Comparison of ENCODE assay signal across 19 cellular contexts in genomic region chr10:46024948-46025347, GRCh38. TPM values are rescaled to one million over a fixed set of nuclear protein-coding genes. Genes with fewer than 3 reads are reported as not detected.
DNase-seq lines count a peak whose midpoint lies in the region; ATAC-seq lines count a peak whose summit lies in the region.
"Had no signal": no experiment of that assay in that cellular context is flagged by ENCODE, and none has a peak within 500 bp of the region (broad histone marks: within the 10 kb centered on the region; RNA-seq: fewer than 3 reads in every experiment).

No MANE protein-coding gene starts in this region.

- peak overlapping the region; percentile 8 for H3K27ac ChIP-seq in mesenchymal stem cell (ENCODE audit: low read length, poor library complexity, severe bottlenecking)

- no peak overlapping the region for H3K14ac ChIP-seq in mesenchymal stem cell (ENCODE audit: low read length in 2 of 2)

- no peak for DNase-seq in activated naive CD4-positive, alpha-beta T cell treated with anti-CD3 and anti-CD28 coated beads, Interleukin-2, amount 50 U/mL, for 72 hours (ENCODE audit: low spot score in 2 of 2)
- peak; percentile 21 for DNase-seq in adipocyte (ENCODE audit: low read depth)
- peak; percentile 44 for DNase-seq in mesenchymal stem cell
- no peak for DNase-seq in stimulated activated effector memory CD8-positive, alpha-beta T cell treated with anti-CD3 and anti-CD28 coated beads, Interleukin-12 subunit alpha, Interleukin-12 subunit beta, amount 100 ng/mL, for 72 hours (ENCODE audit: low spot score in 2 of 2)
- no peak for DNase-seq in H4 (ENCODE audit: low spot score)
- DNase-seq in AML-193 (lab: John Stamatoyannopoulos, UW) = no peak
- DNase-seq: activated naive CD4-positive, alpha-beta T cell treated with Interleukin-2 at 50 U/mL for 16 hours; Caco-2; KBM-7; NCI-H1417 treated with DMSO at 0.1 percent for 48 hours; NCI-H345; SW 1271; upper lobe of left lung had no signal

- H2AK5ac ChIP-seq in mesenchymal stem cell (ENCODE audit: low read length, severe bottlenecking) = peak overlapping the region; percentile 51

- no peak overlapping the region for H2AFZ ChIP-seq in mesenchymal stem cell (ENCODE audit: low read depth, low read length)

- no peak overlapping the region for H2BK120ac ChIP-seq in mesenchymal stem cell (ENCODE audit: low read depth, low read length)

- no peaks in the 10 kb centered on the region for H3K36me3 Mint-ChIP-seq in activated naive CD4-positive, alpha-beta T cell treated with anti-CD3 and anti-CD28 coated beads, Interleukin-2, amount 50 U/mL, for 24 hours
- peaks cover 4 to 6% of the 10 kb centered on the region in 2 donors for H3K36me3 Mint-ChIP-seq in activated naive CD4-positive, alpha-beta T cell treated with anti-CD3 and anti-CD28 coated beads, Interleukin-2, amount 50 U/mL, for 72 hours
- peaks cover 42% of the 10 kb centered on the region for H3K36me3 Mint-ChIP-seq in stimulated activated effector memory CD8-positive, alpha-beta T cell treated with anti-CD3 and anti-CD28 coated beads, Interleukin-12 subunit alpha, Interleukin-12 subunit beta, amount 100 ng/mL, for 72 hours

- no peak overlapping the region for H2BK5ac ChIP-seq in mesenchymal stem cell (ENCODE audit: low read depth, low read length, poor library complexity, severe bottlenecking)

- H3K23ac ChIP-seq in mesenchymal stem cell (ENCODE audit: low read length in 2 of 2) = no peak overlapping the region

- H3K4me3 ChIP-seq in adipocyte (ENCODE audit: low read length) = peak overlapping the region; percentile 85
- no peak overlapping the region for H3K4me3 ChIP-seq in mesenchymal stem cell (ENCODE audit: insufficient read depth in 1 of 2, low read depth in 1 of 2, low read length in 2 of 2)
- H3K4me3 ChIP-seq: upper lobe of left lung had no signal

- H3K36me3 ChIP-seq in adipocyte (ENCODE audit: control insufficient read depth, insufficient read depth, low read length, severe bottlenecking) (peaks cover 3% of the 10 kb centered on the region), mesenchymal stem cell (ENCODE audit: control insufficient read depth in 1 of 2, insufficient read depth in 2 of 2, low read depth in 1 of 2, low read length in 2 of 2) (peaks cover 0 to 4% of the 10 kb centered on the region in 2 experiments)
- H3K36me3 ChIP-seq: upper lobe of left lung had no signal

- H3K79me1 ChIP-seq in mesenchymal stem cell (replicated peaks; ENCODE audit: low read length, poor library complexity, severe bottlenecking) = no peaks in the 10 kb centered on the region

- no peak overlapping the region for H3K4ac ChIP-seq in mesenchymal stem cell (ENCODE audit: low read depth in 1 of 2, low read length in 2 of 2)

- peak overlapping the region; percentile 66 for H3K27ac Mint-ChIP-seq in activated naive CD4-positive, alpha-beta T cell treated with anti-CD3 and anti-CD28 coated beads, Interleukin-2, amount 50 U/mL, for 24 hours
- no peak overlapping the region for H3K27ac Mint-ChIP-seq in activated naive CD4-positive, alpha-beta T cell treated with anti-CD3 and anti-CD28 coated beads, Interleukin-2, amount 50 U/mL, for 72 hours
- H3K27ac Mint-ChIP-seq in stimulated activated effector memory CD8-positive, alpha-beta T cell treated with anti-CD3 and anti-CD28 coated beads, Interleukin-12 subunit alpha, Interleukin-12 subunit beta, amount 100 ng/mL, for 72 hours = peak overlapping the region; percentile 39

- peak overlapping the region; percentile 56 for H3K4me3 Mint-ChIP-seq in activated naive CD4-positive, alpha-beta T cell treated with anti-CD3 and anti-CD28 coated beads, Interleukin-2, amount 50 U/mL, for 24 hours
- H3K4me3 Mint-ChIP-seq in stimulated activated effector memory CD8-positive, alpha-beta T cell treated with anti-CD3 and anti-CD28 coated beads, Interleukin-12 subunit alpha, Interleukin-12 subunit beta, amount 100 ng/mL, for 72 hours = no peak overlapping the region

- peaks cover 89% of the 10 kb centered on the region for H3K4me1 Mint-ChIP-seq in activated naive CD4-positive, alpha-beta T cell treated with anti-CD3 and anti-CD28 coated beads, Interleukin-2, amount 50 U/mL, for 24 hours
- H3K4me1 Mint-ChIP-seq in stimulated activated effector memory CD8-positive, alpha-beta T cell treated with anti-CD3 and anti-CD28 coated beads, Interleukin-12 subunit alpha, Interleukin-12 subunit beta, amount 100 ng/mL, for 72 hours = peaks cover 73% of the 10 kb centered on the region

- no peak overlapping the region for H3K18ac ChIP-seq in mesenchymal stem cell (ENCODE audit: low read depth in 1 of 2, low read length in 2 of 2)

- no peak overlapping the region for H4K91ac ChIP-seq in mesenchymal stem cell (ENCODE audit: low read length)

- H2BK15ac ChIP-seq in mesenchymal stem cell (ENCODE audit: low read depth, poor library complexity, severe bottlenecking) = no peak overlapping the region

- H2BK12ac ChIP-seq in mesenchymal stem cell (ENCODE audit: low read length in 2 of 2) = no peak overlapping the region

- no peaks in the 10 kb centered on the region for H3K27me3 Mint-ChIP-seq in activated naive CD4-positive, alpha-beta T cell treated with anti-CD3 and anti-CD28 coated beads, Interleukin-2, amount 50 U/mL, for 24 hours

- no peaks in the 10 kb centered on the region for H3K9me3 ChIP-seq in adipocyte (ENCODE audit: control insufficient read depth, low read length)
- H3K9me3 ChIP-seq in mesenchymal stem cell (ENCODE audit: control insufficient read depth, low read length) = no peaks in the 10 kb centered on the region
- H3K9me3 ChIP-seq: Caco-2, upper lobe of left lung had no signal

- H4K8ac ChIP-seq in mesenchymal stem cell (ENCODE audit: low read length) = no peak overlapping the region

- H3K9me3 Mint-ChIP-seq in activated naive CD4-positive, alpha-beta T cell treated with anti-CD3 and anti-CD28 coated beads, Interleukin-2, amount 50 U/mL, for 24 hours = no peaks in the 10 kb centered on the region
- no peaks in the 10 kb centered on the region for H3K9me3 Mint-ChIP-seq in activated naive CD4-positive, alpha-beta T cell treated with anti-CD3 and anti-CD28 coated beads, Interleukin-2, amount 50 U/mL, for 72 hours
- no peaks in the 10 kb centered on the region for H3K9me3 Mint-ChIP-seq in stimulated activated effector memory CD8-positive, alpha-beta T cell treated with anti-CD3 and anti-CD28 coated beads, Interleukin-12 subunit alpha, Interleukin-12 subunit beta, amount 100 ng/mL, for 72 hours

- H3K4me1 ChIP-seq in adipocyte (ENCODE audit: control insufficient read depth, insufficient read depth, low read length) = peaks cover 85% of the 10 kb centered on the region
- H3K4me1 ChIP-seq in mesenchymal stem cell (ENCODE audit: control insufficient read depth, insufficient read depth, low read depth, low read length) = peaks cover 16% of the 10 kb centered on the region

- H3K4me2 ChIP-seq in mesenchymal stem cell (ENCODE audit: low read length, poor library complexity, severe bottlenecking) = no peak overlapping the region

- no peaks in the 10 kb centered on the region for H3K27me3 ChIP-seq in adipocyte (replicated peaks; ENCODE audit: control insufficient read depth, insufficient read depth, low read length)
- no peaks in the 10 kb centered on the region for H3K27me3 ChIP-seq in mesenchymal stem cell (ENCODE audit: control insufficient read depth in 1 of 2, insufficient read depth in 1 of 2, low read length in 2 of 2)
- H3K27me3 ChIP-seq: upper lobe of left lung had no signal

- H3K9ac ChIP-seq in adipocyte (ENCODE audit: low read length) (peak overlapping the region; percentile 89), mesenchymal stem cell (ENCODE audit: low read length) (peak overlapping the region; percentile 88)

- no peak for ATAC-seq in activated naive CD4-positive, alpha-beta T cell treated with anti-CD3 and anti-CD28 coated beads, Interleukin-2, amount 50 U/mL, for 72 hours
- ATAC-seq in stimulated activated effector memory CD8-positive, alpha-beta T cell treated with anti-CD3 and anti-CD28 coated beads, Interleukin-12 subunit alpha, Interleukin-12 subunit beta, amount 100 ng/mL, for 72 hours = no peak
- no peak for ATAC-seq in GM21576 (IDR thresholded peaks at IDR 0.05; ENCODE audit: unreplicated experiment)

RNA-seq across cellular contexts. Expression of gene NCOA4, which starts 5.5 kb away (rescaled TPM):
- total RNA-seq in activated naive CD4-positive, alpha-beta T cell treated with anti-CD3 and anti-CD28 coated beads, Interleukin-2, amount 50 U/mL, for 72 hours = 100 to 1,000 TPM in 1 of 2 donors, 10 to 100 TPM in 1; 90.0 to 128 TPM
- 97.0 TPM for polyA plus RNA-seq in mesenchymal stem cell (2013, experiment 1 of 2)
- polyA plus RNA-seq in mesenchymal stem cell (2013, experiment 2 of 2) = 102 TPM
- total RNA-seq in H4 (2014; rRNA removed; shearing (Covaris generic)) = 184 and 185 TPM in 2 replicates

RNA-seq across cellular contexts. Expression of gene MSMB, which starts 21.1 kb away (rescaled TPM):
- not detected for total RNA-seq in activated naive CD4-positive, alpha-beta T cell treated with anti-CD3 and anti-CD28 coated beads, Interleukin-2, amount 50 U/mL, for 72 hours
- 0.39 TPM for polyA plus RNA-seq in mesenchymal stem cell (2013, experiment 1 of 2)
- polyA plus RNA-seq in mesenchymal stem cell (2013, experiment 2 of 2) = 0.38 TPM
- total RNA-seq in H4 (2014; rRNA removed; shearing (Covaris generic)) = not detected in 2 replicates
- total RNA-seq: activated CD8-positive, alpha-beta memory T cell treated with anti-CD3 and anti-CD28 coated beads for 36 hours; endothelial cell of umbilical vein; kidney epithelial cell; renal cortical epithelial cell had no signal
- polyA plus RNA-seq: endothelial cell of umbilical vein had no signal

RNA-seq across cellular contexts. Expression of gene TIMM23, which starts 52.7 kb away (rescaled TPM):
- 10 to 100 TPM; 49.6 to 70.6 TPM for total RNA-seq in activated naive CD4-positive, alpha-beta T cell treated with anti-CD3 and anti-CD28 coated beads, Interleukin-2, amount 50 U/mL, for 72 hours
- polyA plus RNA-seq in mesenchymal stem cell (2013, experiment 1 of 2) = 86.1 TPM
- 91.1 TPM for polyA plus RNA-seq in mesenchymal stem cell (2013, experiment 2 of 2)
- total RNA-seq in H4 (2014; rRNA removed; shearing (Covaris generic)) = 138 and 155 TPM in 2 replicates

Comparison
In these comparisons a context has a peak if more than half of its experiments do, and no peak if none do; other contexts are left out.
1. H3K27ac Mint-ChIP-seq: peak in activated naive CD4-positive, alpha-beta T cell treated with anti-CD3 and anti-CD28 coated beads, Interleukin-2, amount 50 U/mL, for 24 hours (single experiment) and stimulated activated effector memory CD8-positive, alpha-beta T cell treated with anti-CD3 and anti-CD28 coated beads, Interleukin-12 subunit alpha, Interleukin-12 subunit beta, amount 100 ng/mL, for 72 hours (single experiment); none in activated naive CD4-positive, alpha-beta T cell treated with anti-CD3 and anti-CD28 coated beads, Interleukin-2, amount 50 U/mL, for 72 hours (0 of 2).
2. DNase-seq: peak in adipocyte (single experiment) and mesenchymal stem cell (single experiment); none in activated naive CD4-positive, alpha-beta T cell treated with anti-CD3 and anti-CD28 coated beads, Interleukin-2, amount 50 U/mL, for 72 hours (0 of 2), stimulated activated effector memory CD8-positive, alpha-beta T cell treated with anti-CD3 and anti-CD28 coated beads, Interleukin-12 subunit alpha, Interleukin-12 subunit beta, amount 100 ng/mL, for 72 hours (0 of 2), H4 (single experiment) and AML-193 (0 of 2).